Comparison of ENCODE assay signal across 8 cellular contexts in genomic region chr10:84333864-84334451, GRCh38. TPM values are rescaled to one million over a fixed set of nuclear protein-coding genes. Genes with fewer than 3 reads are reported as not detected.
DNase-seq lines count a peak whose midpoint lies in the region; ATAC-seq and TF ChIP-seq lines count a peak whose summit lies in the region.

No MANE protein-coding gene starts in this region.

- H3K27me3 ChIP-seq in DOHH2 (ENCODE audit: control insufficient read depth, low read length) (no peaks in the 10 kb centered on the region), Karpas-422 (ENCODE audit: low read length) (no peaks in the 10 kb centered on the region)

- H2AFZ ChIP-seq in Karpas-422 (ENCODE audit: low read length) = no peak overlapping the region

- H3K4me3 Mint-ChIP-seq in stimulated activated memory B cell treated with anti-CD40 and anti-IgM and Interleukin-4, amounts not matched to agents 10 μg/mL and 1 μg/mL and 100 μg/mL, for 72 hours = peak overlapping the region; percentile 24

- H3K4me2 ChIP-seq in DOHH2 (ENCODE audit: low read length) (0 out of 2 replicates have a peak overlapping the region, but pooled peaks have one; percentile 2), Karpas-422 (ENCODE audit: low read depth, low read length, poor library complexity, severe bottlenecking) (peak overlapping the region; percentile 4)

- H3K4me1 ChIP-seq in DOHH2 (ENCODE audit: control insufficient read depth, low read length) = peaks cover 29% of the 10 kb centered on the region
- peaks cover 14% of the 10 kb centered on the region for H3K4me1 ChIP-seq in Karpas-422 (ENCODE audit: low read length)

- no peaks in the 10 kb centered on the region for H3K9me2 ChIP-seq in DOHH2 (replicated peaks; ENCODE audit: control insufficient read depth, low read length)
- H3K9me2 ChIP-seq in Karpas-422 (replicated peaks; ENCODE audit: insufficient read depth, low read length) = no peaks in the 10 kb centered on the region

- H3K79me2 ChIP-seq in DOHH2 (ENCODE audit: control insufficient read depth, low read length) (peaks cover 93% of the 10 kb centered on the region), Karpas-422 (ENCODE audit: low read length) (peaks cover 8% of the 10 kb centered on the region; the same call in 1 of the 2 replicates)

- peak; percentile 41 for ATAC-seq in GM21529 (IDR thresholded peaks at IDR 0.05; ENCODE audit: unreplicated experiment)
- peak; percentile 82 for ATAC-seq in stimulated activated memory B cell treated with anti-CD40 and anti-IgM and Interleukin-4, amounts not matched to agents 10 μg/mL and 1 μg/mL and 100 μg/mL, for 72 hours

- peaks cover 15% of the 10 kb centered on the region for H4K20me1 ChIP-seq in DOHH2 (ENCODE audit: control insufficient read depth, insufficient read depth, low read depth, low read length)
- H4K20me1 ChIP-seq in Karpas-422 (ENCODE audit: insufficient read depth, low read depth, low read length) = peaks cover 5% of the 10 kb centered on the region; the same call in 1 of the 2 replicates

- H3F3A ChIP-seq in DOHH2 (ENCODE audit: control insufficient read depth, insufficient read depth) = no peaks in the 10 kb centered on the region

- H3K36me3 Mint-ChIP-seq in stimulated activated memory B cell treated with anti-CD40 and anti-IgM and Interleukin-4, amounts not matched to agents 10 μg/mL and 1 μg/mL and 100 μg/mL, for 72 hours = peaks cover 5% of the 10 kb centered on the region

- DNase-seq in Karpas-422 = peak; percentile 54
- DNase-seq in activated CD4-positive, alpha-beta T cell treated with anti-CD3 and anti-CD28 coated beads, Interleukin-2, amount 50 U/mL, for 4 hours = peak; percentile 52 to 56
- DNase-seq in glomerular visceral epithelial cell (ENCODE audit: extremely low spot score) = peak; percentile 25
- no peak for DNase-seq in NCI-H2196 treated with DMSO at 0.1 percent for 48 hours (lab: John Stamatoyannopoulos, UW; ENCODE audit: unreplicated experiment)
- no peak for DNase-seq in midbrain (lab: John Stamatoyannopoulos, UW)

- TF ChIP-seq CTCF in DOHH2 (IDR thresholded peaks at IDR 0.05; ENCODE audit: low read depth, low read length, poor library complexity, severe bottlenecking) = no peak

- H3K4me1 Mint-ChIP-seq in stimulated activated memory B cell treated with anti-CD40 and anti-IgM and Interleukin-4, amounts not matched to agents 10 μg/mL and 1 μg/mL and 100 μg/mL, for 72 hours = peaks cover 50% of the 10 kb centered on the region

- no peak overlapping the region for H3K9ac ChIP-seq in Karpas-422 (ENCODE audit: low read length)

- H3K27ac Mint-ChIP-seq in stimulated activated memory B cell treated with anti-CD40 and anti-IgM and Interleukin-4, amounts not matched to agents 10 μg/mL and 1 μg/mL and 100 μg/mL, for 72 hours = peak overlapping the region; percentile 53

- H3K9me3 ChIP-seq in DOHH2 (ENCODE audit: control insufficient read depth, insufficient read depth, low read length) (no peaks in the 10 kb centered on the region), Karpas-422 (ENCODE audit: low read length) (no peaks in the 10 kb centered on the region)

- no peaks in the 10 kb centered on the region for H3K9me3 Mint-ChIP-seq in stimulated activated memory B cell treated with anti-CD40 and anti-IgM and Interleukin-4, amounts not matched to agents 10 μg/mL and 1 μg/mL and 100 μg/mL, for 72 hours

- H3K4me3 ChIP-seq in DOHH2 (ENCODE audit: low read length) (no peak overlapping the region), Karpas-422 (ENCODE audit: low read length) (no peak overlapping the region)

- no peaks in the 10 kb centered on the region for H3K36me3 ChIP-seq in DOHH2 (ENCODE audit: control insufficient read depth, low read length)
- no peaks in the 10 kb centered on the region for H3K36me3 ChIP-seq in Karpas-422 (ENCODE audit: insufficient read depth, low read length)

- H3K27me3 Mint-ChIP-seq in stimulated activated memory B cell treated with anti-CD40 and anti-IgM and Interleukin-4, amounts not matched to agents 10 μg/mL and 1 μg/mL and 100 μg/mL, for 72 hours = no peaks in the 10 kb centered on the region

- H3K27ac ChIP-seq in DOHH2 (ENCODE audit: low read depth, low read length) (no peak overlapping the region), Karpas-422 (ENCODE audit: low read length) (no peak overlapping the region)

RNA-seq across cellular contexts. Expression of gene CCSER2, which starts 5.6 kb away (rescaled TPM):
- total RNA-seq in Karpas-422 (2014; rRNA removed; shearing (Covaris generic); ENCODE audit: low replicate concordance) = 3.5 and 12.4 TPM in 2 replicates

Comparison
In these comparisons a context has a peak if more than half of its experiments do, and no peak if none do; other contexts are left out.
1. DNase-seq: peak in Karpas-422 (single experiment), activated CD4-positive, alpha-beta T cell treated with anti-CD3 and anti-CD28 coated beads, Interleukin-2, amount 50 U/mL, for 4 hours (2 of 2) and glomerular visceral epithelial cell (single experiment); none in NCI-H2196 treated with DMSO at 0.1 percent for 48 hours (single experiment) and midbrain (single experiment).